18 cellular contexts compared by ENCODE assay signal in genomic region chr16:12091569-12092346, GRCh38.
DNase-seq lines count a peak whose midpoint lies in the region; ATAC-seq and TF ChIP-seq lines count a peak whose summit lies in the region.
"Had no signal": no experiment of that assay in that cellular context is flagged by ENCODE, and none has a peak within 500 bp of the region (broad histone marks: within the 10 kb centered on the region; RNA-seq: fewer than 3 reads in every experiment).

No MANE protein-coding gene starts in this region.

- WGBS in thyroid gland, 2 donors, result 72% methylated on average over 13 of the region's 13 CpGs

- no peak overlapping the region for H3K4me3 ChIP-seq in lower lobe of right lung
- H3K4me3 ChIP-seq in thyroid gland (replicated peaks in 1 of 3), result no peak overlapping the region
- H3K4me3 ChIP-seq: colonic mucosa, suprapubic skin had no signal

- no peaks in the 10 kb centered on the region for H3K27me3 ChIP-seq in lower lobe of right lung (ENCODE audit: low read depth)
- H3K27me3 ChIP-seq in thyroid gland, result no peaks in the 10 kb centered on the region
- H3K27me3 ChIP-seq: colonic mucosa, suprapubic skin had no signal

- intact Hi-C loops in lower lobe of right lung (cut with DNase I), result no loop called here
- intact Hi-C loops in thyroid gland (cut with DNase I), result loop anchor here (10.0 kb wide), 1 partner anchor 103 kb away; no protein-coding TSS in a partner anchor

- TF ChIP-seq CTCF in VCaP (conservative IDR thresholded peaks at IDR 0.05) (no peak), lower lobe of right lung (IDR thresholded peaks at IDR 0.05) (no peak), thyroid gland (IDR thresholded peaks at IDR 0.05) (no peak)

- ATAC-seq in lower lobe of right lung (no peak), HG03432 (IDR thresholded peaks at IDR 0.05; ENCODE audit: unreplicated experiment) (no peak)
- ATAC-seq: activated T-cell treated with anti-CD3 and anti-CD28 coated beads, Interleukin-2, amount 50 U/mL, for 4 hours; left cardiac atrium had no signal

- TF ChIP-seq POLR2A in thyroid gland (IDR thresholded peaks at IDR 0.05), result no peak

- H3K36me3 ChIP-seq in lower lobe of right lung, result no peaks in the 10 kb centered on the region
- no peaks in the 10 kb centered on the region for H3K36me3 ChIP-seq in thyroid gland
- H3K36me3 ChIP-seq: colonic mucosa, suprapubic skin had no signal

- H3K9me3 ChIP-seq in lower lobe of right lung, result no peaks in the 10 kb centered on the region
- H3K9me3 ChIP-seq in thyroid gland, result no peaks in the 10 kb centered on the region
- H3K9me3 ChIP-seq: colonic mucosa, suprapubic skin had no signal

- peak overlapping the region; percentile 84 for H3K27ac ChIP-seq in VCaP
- H3K27ac ChIP-seq in lower lobe of right lung, result peak overlapping the region; percentile 48
- peak overlapping the region in 2 of 3 donors; percentile 14 to 20 for H3K27ac ChIP-seq in thyroid gland
- H3K27ac ChIP-seq: colonic mucosa, suprapubic skin had no signal

- peak; percentile 49 for DNase-seq in activated effector memory CD4-positive, alpha-beta T cell treated with anti-CD3 and anti-CD28 coated beads, Interleukin-2, amount 50 U/mL, for 16 hours
- no peak for DNase-seq in activated effector memory CD4-positive, alpha-beta T cell treated with Interleukin-2 at 50 U/mL for 16 hours
- DNase-seq in lower lobe of right lung, result peak; percentile 20
- DNase-seq in thyroid gland, result no peak
- DNase-seq in NCI-H226, result no peak
- DNase-seq in NOMO-1 (lab: John Stamatoyannopoulos, UW; ENCODE audit: unreplicated experiment in 2 of 2), result no peak
- DNase-seq: activated CD4-positive, alpha-beta T cell treated with anti-CD3 and anti-CD28 coated beads, Interleukin-2, amount 10 ng/mL, durations not matched to agents 24 days and 14 days; activated T-cell treated with anti-CD3 and anti-CD28 coated beads, Interleukin-2, amount 50 U/mL, for 4 hours; amniotic stem cell; colonic mucosa; hippocampal formation; left cardiac atrium; NCI-H1930; NCI-H748 treated with DMSO at 0.1 percent for 48 hours; stimulated activated CD4-positive, alpha-beta T cell treated with anti-CD3 and anti-CD28 coated beads, Interleukin-1b, Interleukin-23, amount 100 ng/mL, for 48 hours had no signal

- peaks cover 64% of the 10 kb centered on the region for H3K4me1 ChIP-seq in lower lobe of right lung
- H3K4me1 ChIP-seq in thyroid gland, result peaks cover 34 to 50% of the 10 kb centered on the region in 2 donors
- H3K4me1 ChIP-seq: colonic mucosa had no signal

Comparison
In these comparisons a context has a peak if more than half of its experiments do, and no peak if none do; other contexts are left out.
1. DNase-seq: peak in activated effector memory CD4-positive, alpha-beta T cell treated with anti-CD3 and anti-CD28 coated beads, Interleukin-2, amount 50 U/mL, for 16 hours (single experiment) and lower lobe of right lung (single experiment); none in activated effector memory CD4-positive, alpha-beta T cell treated with Interleukin-2 at 50 U/mL for 16 hours (single experiment), thyroid gland (0 of 2), NCI-H226 (single experiment) and NOMO-1 (0 of 2).
2. H3K27ac ChIP-seq: peak in every context shown above with its lines; median percentile 84 in VCaP; 48 in lower lobe of right lung; 17 in thyroid gland.